Comparison of ENCODE assay signal across 8 cellular contexts in the genomic region with DNA sequence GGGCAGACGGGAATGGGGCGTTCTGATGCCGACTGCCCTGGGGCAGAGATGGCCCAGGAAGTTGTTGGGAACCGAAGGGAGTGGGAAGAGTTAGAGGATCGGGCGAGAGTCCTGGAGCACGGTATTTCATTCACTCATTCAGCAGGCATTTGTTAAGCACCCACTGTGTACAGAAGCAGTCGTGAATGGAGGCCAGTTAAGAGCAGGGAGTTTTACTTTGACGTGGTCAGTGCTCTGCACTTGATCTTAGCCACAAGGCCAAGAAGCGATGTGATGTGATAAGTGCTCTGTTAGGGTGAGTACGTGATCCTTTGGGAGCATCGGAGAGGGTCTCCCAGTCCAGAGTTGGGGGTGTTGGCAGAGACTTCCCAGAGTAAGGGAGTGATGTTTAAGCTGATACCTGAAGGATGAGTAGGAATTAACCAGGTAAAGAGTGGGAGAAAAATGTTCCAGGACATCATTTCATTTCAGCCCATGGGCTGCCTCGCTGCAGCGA. TPM values are rescaled to one million over a fixed set of nuclear protein-coding genes. Genes with fewer than 3 reads are reported as not detected.
A peak's percentile ranks its signal among the peaks of the same experiment; 100 is the strongest.
DNase-seq lines count a peak whose midpoint lies in the region; ATAC-seq and TF ChIP-seq lines count a peak whose summit lies in the region.

No MANE protein-coding gene starts in this region.

- H3K79me2 ChIP-seq in Loucy (ENCODE audit: insufficient read depth, low read length), result peaks cover 45% of the 10 kb centered on the region

- H3K4me3 ChIP-seq in cardiac muscle cell (peak overlapping the region; percentile 72), Loucy (ENCODE audit: low read length, poor library complexity, severe bottlenecking) (peak overlapping the region; percentile 98)

- DNase-seq in cardiac muscle cell (ENCODE audit: low read depth in 1 of 2, low spot score in 1 of 2) (no peak), left cardiac atrium (no peak), endothelial cell (ENCODE audit: low spot score) (no peak), progenitor cell of endocrine pancreas (ENCODE audit: low spot score, unreplicated experiment) (no peak), KBM-7 (no peak), NCI-H1436 (lab: John Stamatoyannopoulos, UW) (no peak)
- DNase-seq in activated CD4-positive, alpha-beta T cell treated with anti-CD3 and anti-CD28 coated beads for 4 hours, result no peak

- H3K9ac ChIP-seq in Loucy (ENCODE audit: low read depth, low read length, poor library complexity, severe bottlenecking), result peak overlapping the region; percentile 92

- H3K9me3 ChIP-seq in cardiac muscle cell (ENCODE audit: low read depth) (no peaks in the 10 kb centered on the region), Loucy (ENCODE audit: insufficient read depth, low read depth, low read length) (no peaks in the 10 kb centered on the region)

- ATAC-seq in left cardiac atrium, result no peak

- TF ChIP-seq CTCF in cardiac muscle cell (IDR thresholded peaks at IDR 0.05; ENCODE audit: low read depth, low read length) (no peak), Loucy (conservative IDR thresholded peaks at IDR 0.05; ENCODE audit: low read length) (no peak), endothelial cell (IDR thresholded peaks at IDR 0.05; ENCODE audit: unreplicated experiment) (no peak), progenitor cell of endocrine pancreas (IDR thresholded peaks at IDR 0.05; ENCODE audit: unreplicated experiment) (no peak)

- in situ Hi-C loops in KBM-7 (cut with MboI; ENCODE audit: low pct_unique_long_range_greater_than_20kb, low sequenced_read_pairs), result no loop called here

- H3K36me3 Mint-ChIP-seq in endothelial cell (ENCODE audit: low read depth, unreplicated experiment) (peaks cover 22% of the 10 kb centered on the region), progenitor cell of endocrine pancreas (ENCODE audit: insufficient read depth) (peaks cover 9% of the 10 kb centered on the region)

- H3K4me1 Mint-ChIP-seq in endothelial cell (ENCODE audit: unreplicated experiment) (peaks cover 12% of the 10 kb centered on the region), progenitor cell of endocrine pancreas (ENCODE audit: low read depth) (peaks cover 12% of the 10 kb centered on the region)

- H3K9me3 Mint-ChIP-seq in endothelial cell (ENCODE audit: unreplicated experiment), result no peaks in the 10 kb centered on the region
- peaks cover 7% of the 10 kb centered on the region for H3K9me3 Mint-ChIP-seq in progenitor cell of endocrine pancreas (ENCODE audit: low read depth)

- H3K27me3 ChIP-seq in cardiac muscle cell, result peaks cover 4% of the 10 kb centered on the region
- H3K27me3 ChIP-seq in Loucy (ENCODE audit: insufficient read depth, low read length, poor library complexity, severe bottlenecking), result no peaks in the 10 kb centered on the region

- H3K27me3 Mint-ChIP-seq in endothelial cell (ENCODE audit: unreplicated experiment) (peaks cover 12% of the 10 kb centered on the region), progenitor cell of endocrine pancreas (peaks cover 19% of the 10 kb centered on the region)

- H3F3A ChIP-seq in Loucy (ENCODE audit: low read depth), result no peaks in the 10 kb centered on the region

- no peaks in the 10 kb centered on the region for H3K9me2 ChIP-seq in Loucy (replicated peaks; ENCODE audit: low read depth, low read length)

- peak overlapping the region; percentile 100 for H3K4me2 ChIP-seq in Loucy (ENCODE audit: low read depth, low read length, poor library complexity, severe bottlenecking)

- peaks cover 29% of the 10 kb centered on the region for H4K20me1 ChIP-seq in Loucy (ENCODE audit: insufficient read depth, low read length, poor library complexity, severe bottlenecking)

- H3K36me3 ChIP-seq in cardiac muscle cell, result peaks cover 2% of the 10 kb centered on the region
- H3K36me3 ChIP-seq in Loucy (ENCODE audit: insufficient read depth, low read length), result no peaks in the 10 kb centered on the region

- intact Hi-C loops in left cardiac atrium (cut with DNase I), result loop anchor here in 1 of 2 donors (5.0 kb wide), 1 partner anchor 36 kb away; no protein-coding TSS in a partner anchor

- H3K4me1 ChIP-seq in cardiac muscle cell (ENCODE audit: low read depth) (peaks cover 22% of the 10 kb centered on the region), Loucy (ENCODE audit: insufficient read depth, low read length, poor library complexity, severe bottlenecking) (peaks cover 35% of the 10 kb centered on the region)

- H2AFZ ChIP-seq in Loucy (ENCODE audit: low read length), result peak overlapping the region; percentile 98; the same call in 1 of the 2 replicates

- H3K27ac ChIP-seq in cardiac muscle cell, result peak overlapping the region; percentile 94

- peak overlapping the region; percentile 43 for H3K27ac Mint-ChIP-seq in endothelial cell (ENCODE audit: unreplicated experiment)
- H3K27ac Mint-ChIP-seq in progenitor cell of endocrine pancreas, result peak overlapping the region; percentile 35

- H3K4me3 Mint-ChIP-seq in endothelial cell (ENCODE audit: unreplicated experiment), result peak overlapping the region; percentile 97
- peak overlapping the region; percentile 88 for H3K4me3 Mint-ChIP-seq in progenitor cell of endocrine pancreas (ENCODE audit: low read depth)

RNA-seq across cellular contexts. Expression of a gene that starts 0.9 kb away (rescaled TPM):
- 39.1 and 59.8 TPM in 2 replicates for total RNA-seq in cardiac muscle cell
- polyA plus RNA-seq in cardiac muscle cell, result 50.7 and 52.8 TPM in 2 replicates
- total RNA-seq in left cardiac atrium, result 10 to 100 TPM; 15.7 to 19.5 TPM
- total RNA-seq in endothelial cell (ENCODE audit: unreplicated experiment), result 19.2 TPM
- 43.4 and 44.2 TPM in 2 replicates for total RNA-seq in progenitor cell of endocrine pancreas

RNA-seq across cellular contexts. Expression of a gene that starts 24.3 kb away (rescaled TPM):
- 35.2 and 38.3 TPM in 2 replicates for total RNA-seq in cardiac muscle cell
- polyA plus RNA-seq in cardiac muscle cell, result 41.7 and 55.5 TPM in 2 replicates
- 10 to 100 TPM; 16.3 to 17.4 TPM for total RNA-seq in left cardiac atrium
- total RNA-seq in endothelial cell (ENCODE audit: unreplicated experiment), result 21.0 TPM
- total RNA-seq in progenitor cell of endocrine pancreas, result 14.3 and 14.7 TPM in 2 replicates

RNA-seq across cellular contexts. Expression of a gene that starts 34.0 kb away (rescaled TPM):
- total RNA-seq in cardiac muscle cell (23.7 and 35.0 TPM in 2 replicates), left cardiac atrium (10 to 100 TPM; 38.9 to 83.6 TPM), endothelial cell (ENCODE audit: unreplicated experiment) (3.5 TPM), progenitor cell of endocrine pancreas (73.1 and 81.0 TPM in 2 replicates)
- polyA plus RNA-seq in cardiac muscle cell, result 29.3 and 38.2 TPM in 2 replicates

RNA-seq across cellular contexts. Expression of a gene that starts 50.8 kb away (rescaled TPM):
- 8.7 and 19.0 TPM in 2 replicates for total RNA-seq in cardiac muscle cell
- polyA plus RNA-seq in cardiac muscle cell, result 12.9 and 15.8 TPM in 2 replicates
- total RNA-seq in left cardiac atrium, result 10 to 100 TPM; 13.2 to 16.3 TPM
- total RNA-seq in endothelial cell (ENCODE audit: unreplicated experiment), result 0.67 TPM
- total RNA-seq in progenitor cell of endocrine pancreas, result 4.3 TPM in 2 replicates
